8 cellular contexts compared by ENCODE assay signal in genomic region chr19:46478356-46478986, GRCh38. TPM values are rescaled to one million over a fixed set of nuclear protein-coding genes. Genes with fewer than 3 reads are reported as not detected.
A peak's percentile ranks its signal among the peaks of the same experiment; 100 is the strongest.
DNase-seq lines count a peak whose midpoint lies in the region; ATAC-seq and TF ChIP-seq lines count a peak whose summit lies in the region.

No MANE protein-coding gene starts in this region.

- H3K9me3 ChIP-seq in A673 (ENCODE audit: low read depth, low read length, poor library complexity, severe bottlenecking) = no peaks in the 10 kb centered on the region

- POLR2A ChIA-PET in A673 (lab: Charles Lee; ENCODE audit: low non-redundant PET) = interaction anchor here (0.6 kb wide), 1 partner anchor 423 kb away, joined by 5 read pairs; no protein-coding TSS in a partner anchor

- H3K4me3 ChIP-seq in A673 (ENCODE audit: low read depth, low read length, poor library complexity, severe bottlenecking) (no peak overlapping the region), H7 (ENCODE audit: insufficient read depth, low read depth, low read length) (no peak overlapping the region), fibroblast of the aortic adventitia (ENCODE audit: low read depth, low read length) (no peak overlapping the region)

- H3K27me3 ChIP-seq in A673 (replicated peaks; ENCODE audit: insufficient read depth, low read depth, low read length, poor library complexity) (no peaks in the 10 kb centered on the region), H7 (ENCODE audit: control insufficient read depth, insufficient read depth, low read length) (no peaks in the 10 kb centered on the region)

- BruUV-seq in A673 (replicated peaks; lab: Mats Ljungman, UMichigan) = no TSS peak

- CTCF ChIA-PET in A673 (lab: Charles Lee) = no interaction called here

- DNase-seq in A673 (ENCODE audit: low spot score) (peak; percentile 48), H7 (peak; percentile 90), RKO (ENCODE audit: low spot score) (peak; percentile 54), fibroblast of the aortic adventitia (ENCODE audit: low read depth) (peak; percentile 52), NCI-H1930 (lab: John Stamatoyannopoulos, UW) (no peak)

- no peak overlapping the region for H3K27ac ChIP-seq in A673 (ENCODE audit: low read depth, low read length, poor library complexity, severe bottlenecking)

- intact Hi-C loops in A673 (cut with micrococcal nuclease; ENCODE audit: unreplicated experiment) = no loop called here

- no peak for ATAC-seq in HG03469 (IDR thresholded peaks at IDR 0.05; ENCODE audit: unreplicated experiment)
- no peak for ATAC-seq in esophagus mucosa
- ATAC-seq in HG03135 (IDR thresholded peaks at IDR 0.05; ENCODE audit: unreplicated experiment) = no peak

- peaks cover 4% of the 10 kb centered on the region for H3K4me1 ChIP-seq in A673 (ENCODE audit: insufficient read depth, low read length, poor library complexity, severe bottlenecking)

- TF ChIP-seq CTCF in A673 (conservative IDR thresholded peaks at IDR 0.05; ENCODE audit: low read depth, low read length) = no peak
- no peak for TF ChIP-seq CTCF in fibroblast of the aortic adventitia (IDR thresholded peaks at IDR 0.05; ENCODE audit: insufficient read depth, low read length)

- H3K36me3 ChIP-seq in A673 (ENCODE audit: insufficient read depth, low read length, poor library complexity, severe bottlenecking) (no peaks in the 10 kb centered on the region), H7 (replicated peaks; ENCODE audit: control insufficient read depth, insufficient read depth, low read length) (no peaks in the 10 kb centered on the region)

RNA-seq across cellular contexts. Expression of gene PNMA8A, which starts 7.1 kb away (rescaled TPM):
- 12.8 and 15.9 TPM in 2 replicates for total RNA-seq in A673 (2021)
- 17.4 and 23.9 TPM in 2 replicates for total RNA-seq in H7 (2014; rRNA removed; shearing (Covaris generic))
- total RNA-seq in fibroblast of the aortic adventitia (ENCODE audit: low replicate concordance) = 2.1 and 2.3 TPM in 2 replicates
- total RNA-seq in esophagus mucosa = 0.12 TPM

RNA-seq across cellular contexts. Expression of gene PNMA8B, which starts 17.2 kb away (rescaled TPM):
- 0.75 and 0.81 TPM in 2 replicates for total RNA-seq in A673 (2021)
- total RNA-seq in H7 (2014; rRNA removed; shearing (Covaris generic)) = 2.8 and 3.3 TPM in 2 replicates
- total RNA-seq in fibroblast of the aortic adventitia (ENCODE audit: low replicate concordance) = 1.6 and 6.3 TPM in 2 replicates
- 0.08 TPM for total RNA-seq in esophagus mucosa

RNA-seq across cellular contexts. Expression of gene PNMA8C, which starts 49.7 kb away (rescaled TPM):
- not detected in 2 replicates for total RNA-seq in A673 (2021)
- 0.14 and 0.15 TPM in 2 replicates for total RNA-seq in H7 (2014; rRNA removed; shearing (Covaris generic))
- total RNA-seq in fibroblast of the aortic adventitia (ENCODE audit: low replicate concordance) = not detected in 2 replicates
- not detected for total RNA-seq in esophagus mucosa

Comparison
In these comparisons a context has a peak if more than half of its experiments do, and no peak if none do; other contexts are left out.
1. DNase-seq: peak in A673 (single experiment), H7 (single experiment), RKO (single experiment) and fibroblast of the aortic adventitia (single experiment); none in NCI-H1930 (0 of 2).